In genomic region chr11:31697049-31697448, GRCh38 we compare ENCODE assay signal across 8 cellular contexts.
DNase-seq lines count a peak whose midpoint lies in the region; ATAC-seq and TF ChIP-seq lines count a peak whose summit lies in the region.
"Not testable (repeated sequence)": the region's sequence is repeated elsewhere in the genome, so short reads cannot be mapped to it uniquely, and the experiment has no call there.

No MANE protein-coding gene starts in this region.

- H3K4me1 Mint-ChIP-seq in natural killer cell: peaks cover 22 to 24% of the 10 kb centered on the region in 2 donors

- not testable (repeated sequence) for H3K27me3 Mint-ChIP-seq in natural killer cell (ENCODE audit: low read depth in 2 of 2)

- intact Hi-C loops in natural killer cell (cut with micrococcal nuclease): not testable (repeated sequence)

- peak; percentile 12 for DNase-seq in GM13977 (ENCODE audit: low spot score)
- DNase-seq in natural killer cell: not testable (repeated sequence)

- not testable (repeated sequence) for TF ChIP-seq CTCF in GM13977 (IDR thresholded peaks at IDR 0.05; ENCODE audit: extremely low read depth, insufficient read depth, missing control alignments); natural killer cell (IDR thresholded peaks at IDR 0.05)

- H3K36me3 Mint-ChIP-seq in natural killer cell: not testable (repeated sequence)

- H3K4me3 Mint-ChIP-seq in natural killer cell: not testable (repeated sequence)

- not testable (repeated sequence) for H3K9me3 Mint-ChIP-seq in natural killer cell

- peak overlapping the region in 1 of 2 donors; percentile 5 for H3K27ac Mint-ChIP-seq in natural killer cell

- ATAC-seq in GM18873 (IDR thresholded peaks at IDR 0.05; ENCODE audit: low FRiP score, unreplicated experiment) (peak; percentile 86), GM19455 (IDR thresholded peaks at IDR 0.05; ENCODE audit: unreplicated experiment) (peak; percentile 98), GM21529 (IDR thresholded peaks at IDR 0.05; ENCODE audit: unreplicated experiment) (peak; percentile 99), HG02759 (IDR thresholded peaks at IDR 0.05; ENCODE audit: unreplicated experiment) (peak; percentile 86), HG03060 (IDR thresholded peaks at IDR 0.05; ENCODE audit: low read depth, unreplicated experiment) (peak; percentile 55), HG03439 (IDR thresholded peaks at IDR 0.05; ENCODE audit: unreplicated experiment) (peak; percentile 79), natural killer cell (peak in 2 of 3 donors; percentile 44 to 62)

- in situ Hi-C loops in GM13977 (cut with MboI; ENCODE audit: low pct_unique_long_range_greater_than_20kb, low sequenced_read_pairs, unreplicated experiment): not testable (repeated sequence)
